13 cellular contexts compared by ENCODE assay signal in the genomic region with DNA sequence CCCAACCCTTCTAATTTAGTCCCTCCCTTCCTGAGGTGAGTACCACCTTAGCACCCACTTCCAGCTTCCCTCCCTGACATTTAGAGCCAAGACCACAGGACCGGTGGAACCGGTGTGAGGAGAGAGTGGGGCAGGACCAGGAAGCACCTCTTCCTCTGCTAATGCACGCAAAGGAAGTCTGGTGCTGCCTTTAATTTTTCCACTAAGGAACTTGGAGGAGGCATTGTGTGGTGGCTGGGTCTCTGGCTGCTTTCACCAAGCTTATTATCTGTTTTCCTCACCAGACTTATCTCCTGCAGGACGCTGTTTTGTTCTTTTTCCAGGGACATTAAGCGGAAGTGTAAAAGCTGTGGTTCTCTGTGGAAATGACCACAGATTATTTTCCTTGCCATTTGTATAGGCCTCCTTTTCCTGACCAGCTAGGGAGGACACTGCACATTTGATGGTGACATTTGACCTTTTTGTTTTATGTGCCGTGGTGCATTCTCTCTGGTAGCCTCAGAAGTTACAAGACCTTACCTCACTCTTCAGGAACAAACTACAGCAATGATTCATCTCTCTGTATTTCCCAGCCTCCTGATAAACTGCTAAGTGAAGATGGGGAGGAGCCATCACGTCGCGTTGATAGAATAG. TPM values are rescaled to one million over a fixed set of nuclear protein-coding genes. Genes with fewer than 3 reads are reported as not detected.
DNase-seq lines count a peak whose midpoint lies in the region; ATAC-seq and TF ChIP-seq lines count a peak whose summit lies in the region.
"Had no signal": no experiment of that assay in that cellular context is flagged by ENCODE, and none has a peak within 500 bp of the region (broad histone marks: within the 10 kb centered on the region; RNA-seq: fewer than 3 reads in every experiment).

No MANE protein-coding gene starts in this region.

- no peaks in the 10 kb centered on the region for H3K9me3 ChIP-seq in MM.1S (replicated peaks; ENCODE audit: insufficient read depth, low read length)
- H3K9me3 ChIP-seq: thoracic aorta had no signal

- no peaks in the 10 kb centered on the region for H3F3A ChIP-seq in MM.1S (ENCODE audit: insufficient read depth, low read length)

- H3K27me3 ChIP-seq in brain microvascular endothelial cell (replicated peaks) (no peaks in the 10 kb centered on the region), MM.1S (replicated peaks; ENCODE audit: insufficient read depth, low read length) (no peaks in the 10 kb centered on the region)

- H2AFZ ChIP-seq in MM.1S (ENCODE audit: low read length) = no peak overlapping the region

- no peak overlapping the region for H3K27ac ChIP-seq in brain microvascular endothelial cell
- no peak overlapping the region for H3K27ac ChIP-seq in MM.1S (ENCODE audit: low read length)
- no peak overlapping the region for H3K27ac ChIP-seq in caudate nucleus (ENCODE audit: low read depth, low read length)
- H3K27ac ChIP-seq: thoracic aorta had no signal

- ATAC-seq in left ventricle myocardium superior (peak; percentile 78), GM21619 (IDR thresholded peaks at IDR 0.05; ENCODE audit: unreplicated experiment) (no peak)

- no peak overlapping the region for H3K9ac ChIP-seq in MM.1S (ENCODE audit: low read length)

- H3K9me2 ChIP-seq in MM.1S (replicated peaks; ENCODE audit: insufficient read depth, low read length) = no peaks in the 10 kb centered on the region

- no peak overlapping the region for H3K4me3 ChIP-seq in brain microvascular endothelial cell (ENCODE audit: low read depth, low read length)
- H3K4me3 ChIP-seq in MM.1S (ENCODE audit: low read length) = no peak overlapping the region
- H3K4me3 ChIP-seq: thoracic aorta had no signal

- no peaks in the 10 kb centered on the region for H3K4me1 ChIP-seq in MM.1S (ENCODE audit: low read length)

- H3K79me2 ChIP-seq in MM.1S (ENCODE audit: low read length) = no peaks in the 10 kb centered on the region

- in situ Hi-C loops in brain microvascular endothelial cell (cut with HindIII; ENCODE audit: low pct_ligation_motif_present, low sequenced_read_pairs) = no loop called here

- H3K36me3 ChIP-seq in brain microvascular endothelial cell (replicated peaks) (no peaks in the 10 kb centered on the region), MM.1S (replicated peaks; ENCODE audit: insufficient read depth, low read length) (no peaks in the 10 kb centered on the region)
- H3K36me3 ChIP-seq: thoracic aorta had no signal

- H4K20me1 ChIP-seq in MM.1S (ENCODE audit: insufficient read depth, low read length) = no peaks in the 10 kb centered on the region

- TF ChIP-seq CTCF in brain microvascular endothelial cell (IDR thresholded peaks at IDR 0.05; ENCODE audit: low read depth, low read length, missing control alignments) (no peak), MM.1S (IDR thresholded peaks at IDR 0.05; ENCODE audit: low read length) (no peak)

- intact Hi-C loops in left ventricle myocardium superior (cut with micrococcal nuclease) = no loop called here

- DNase-seq in HT-29 (ENCODE audit: low spot score) (peak; percentile 79), brain microvascular endothelial cell (peak; percentile 21), left ventricle myocardium superior (no peak), pulmonary artery endothelial cell (ENCODE audit: low read depth, low spot score) (peak; percentile 85), MM.1S (no peak), GM19238 (ENCODE audit: insufficient read length, low spot score) (no peak), caudate nucleus (lab: John Stamatoyannopoulos, UW) (no peak)
- DNase-seq: activated T-cell treated with anti-CD3 and anti-CD28 coated beads, Interleukin-2, amount 50 U/mL, for 1 hour; hippocampal formation; NCI-H1105; NK-92 treated with Interleukin-12 subunit alpha and Interleukin-12 subunit beta, amount 100 ng/mL, for 24 hours had no signal

- no peak overlapping the region for H3K4me2 ChIP-seq in MM.1S (ENCODE audit: low read depth, low read length)

RNA-seq across cellular contexts. Expression of a gene that starts 39.8 kb away (rescaled TPM):
- 138 and 141 TPM in 2 replicates for total RNA-seq in HT-29 (2014; rRNA removed; shearing (Covaris generic))
- total RNA-seq in left ventricle myocardium superior (468 TPM), pulmonary artery endothelial cell (339 and 445 TPM in 2 replicates)

Comparison
In these comparisons a context has a peak if more than half of its experiments do, and no peak if none do; other contexts are left out.
1. DNase-seq: peak in HT-29 (single experiment), brain microvascular endothelial cell (single experiment) and pulmonary artery endothelial cell (single experiment); none in left ventricle myocardium superior (single experiment), MM.1S (single experiment), GM19238 (single experiment) and caudate nucleus (0 of 61).